In the genomic region with DNA sequence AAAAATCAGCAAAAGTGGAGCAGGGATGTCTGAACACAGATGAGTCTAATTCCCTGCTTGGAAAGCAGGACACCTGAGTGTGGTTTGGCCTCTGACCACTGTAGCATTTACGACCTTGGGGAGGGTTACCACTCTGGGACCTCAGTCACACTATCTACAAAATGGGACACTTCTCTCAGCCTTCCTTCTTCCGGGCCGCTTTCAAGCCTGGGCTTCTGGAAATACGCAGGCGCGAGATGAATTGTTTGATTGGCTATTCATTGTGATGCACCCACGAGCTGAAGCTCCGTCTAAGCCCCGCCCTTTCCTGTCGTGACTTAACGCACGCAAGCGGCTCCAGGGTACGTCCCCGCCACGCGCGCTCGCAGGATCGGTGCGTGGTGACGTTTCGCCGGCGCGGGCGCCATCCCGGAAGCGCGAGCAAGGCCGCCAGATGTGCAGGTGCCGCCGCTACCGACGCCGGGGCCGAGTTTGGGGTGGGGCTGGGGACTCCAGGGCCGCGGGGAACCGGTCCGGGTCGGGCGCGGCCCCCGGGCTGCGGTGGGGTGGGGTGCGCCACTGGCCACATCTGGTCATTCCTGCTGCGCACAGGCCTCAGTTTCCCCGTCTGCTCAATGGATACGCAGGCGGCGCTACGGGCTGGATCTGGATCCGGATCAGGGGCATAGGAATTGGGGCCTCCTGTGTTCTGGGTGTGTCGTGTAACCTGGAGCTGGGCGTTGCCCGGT, we compare ENCODE assay signal across 8 cellular contexts. TPM values are rescaled to one million over a fixed set of nuclear protein-coding genes. Genes with fewer than 3 reads are reported as not detected.
DNase-seq lines count a peak whose midpoint lies in the region; ATAC-seq, FAIRE-seq and TF ChIP-seq lines count a peak whose summit lies in the region.

A gene with protein sequence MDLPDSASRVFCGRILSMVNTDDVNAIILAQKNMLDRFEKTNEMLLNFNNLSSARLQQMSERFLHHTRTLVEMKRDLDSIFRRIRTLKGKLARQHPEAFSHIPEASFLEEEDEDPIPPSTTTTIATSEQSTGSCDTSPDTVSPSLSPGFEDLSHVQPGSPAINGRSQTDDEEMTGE (plus strand): TSS at position 397 of the 728 bp plus-strand sequence. CDS start 4,187 bp downstream, outside the sequence.

- H3K9me3 ChIP-seq in adrenal gland (replicated peaks in 1 of 3) (no peaks in the 10 kb centered on the region), heart right ventricle (no peaks in the 10 kb centered on the region), upper lobe of left lung (no peaks in the 10 kb centered on the region)

- H3K4me3 ChIP-seq in adrenal gland (peak within 1 kb of the TSS; percentile 46 to 87 (median 66)), heart right ventricle (peak within 1 kb of the TSS; percentile 71 to 96 (median 87)), upper lobe of left lung (peak within 1 kb of the TSS; percentile 78 to 92 (median 86))

- peaks cover 6 to 12% of the 10 kb centered on the region in 2 donors for H3K4me1 ChIP-seq in adrenal gland (replicated peaks in 1 of 2)
- peaks cover 4 to 45% (median 28%) of the 10 kb centered on the region in 9 donors for H3K4me1 ChIP-seq in heart right ventricle
- peaks cover 9 to 21% (median 12%) of the 10 kb centered on the region in 4 donors for H3K4me1 ChIP-seq in upper lobe of left lung

- ATAC-seq in HG02840 (IDR thresholded peaks at IDR 0.05; ENCODE audit: low FRiP score, unreplicated experiment), result peak; percentile 96
- ATAC-seq in heart right ventricle, result peak; percentile 96 to 99 (median 98)
- ATAC-seq in upper lobe of left lung (ENCODE audit: low FRiP score in 2 of 2), result peak; percentile 98 to 99

- H3K36me3 ChIP-seq in adrenal gland (replicated peaks in 1 of 2) (no peaks in the 10 kb centered on the region), heart right ventricle (peaks cover 0 to 18% (median 0%) of the 10 kb centered on the region in 9 donors), upper lobe of left lung (peaks cover 0 to 10% (median 2%) of the 10 kb centered on the region in 4 donors)

- peak; percentile 98 for DNase-seq in GM12891 (ENCODE audit: insufficient read length, low spot score)
- peak; percentile 99 for DNase-seq in NCI-H146 (lab: John Stamatoyannopoulos, UW)
- peak; percentile 96 to 100 (median 98) for DNase-seq in T-helper 1 cell
- DNase-seq in adrenal gland, result peak; percentile 97 to 100 (median 98)
- peak; percentile 96 to 99 for DNase-seq in heart right ventricle
- DNase-seq in posterior cingulate gyrus, result peak; percentile 94 to 99 (median 97)
- DNase-seq in upper lobe of left lung, result peak; percentile 99

- peak; percentile 94 for TF ChIP-seq POLR2A in GM12891 (IDR thresholded peaks at IDR 0.05; ENCODE audit: low read depth, low read length)
- peak; percentile 76 to 77 for TF ChIP-seq POLR2A in adrenal gland (IDR thresholded peaks at IDR 0.05)
- TF ChIP-seq POLR2A in upper lobe of left lung (IDR thresholded peaks at IDR 0.05), result peak in 1 of 4 donors; percentile 89

- H3K27me3 ChIP-seq in adrenal gland, result no peaks in the 10 kb centered on the region
- no peaks in the 10 kb centered on the region for H3K27me3 ChIP-seq in heart right ventricle
- H3K27me3 ChIP-seq in upper lobe of left lung, result no peaks in the 10 kb centered on the region

- peak within 1 kb of the TSS; percentile 73 to 98 (median 89) for H3K27ac ChIP-seq in adrenal gland
- H3K27ac ChIP-seq in heart right ventricle, result peak within 1 kb of the TSS; percentile 66 to 98 (median 95)
- peak within 1 kb of the TSS; percentile 91 to 98 (median 96) for H3K27ac ChIP-seq in upper lobe of left lung

- peak; percentile 100 for FAIRE-seq in GM12891 (lab: Jason Lieb, UNC)

- TF ChIP-seq EP300 in upper lobe of left lung (IDR thresholded peaks at IDR 0.05), result peak in 2 of 4 donors; percentile 53 to 82

- WGBS in adrenal gland, 4 donors, result 0 to 2% (median 0%) methylated on average over 4 to 57 of the region's 57 CpGs
- WGBS in heart right ventricle, 2 donors, result 0 to 1% methylated on average over 57 of the region's 57 CpGs
- WGBS in upper lobe of left lung, 2 donors, result 0 to 2% methylated on average over 10 to 45 of the region's 57 CpGs

- intact Hi-C loops in adrenal gland (cut with DNase I) (no loop called here), heart right ventricle (cut with DNase I) (loop anchor here in 4 of 10 donors (1.0 to 5.0 kb wide), 4 partner anchors 14 to 80 kb away; a partner anchor contains a TSS), posterior cingulate gyrus (cut with DNase I) (loop anchor here (1.0 kb wide), 2 partner anchors 14 to 35 kb away; a partner anchor contains a TSS)

- TF ChIP-seq CTCF in adrenal gland (IDR thresholded peaks at IDR 0.05), result no peak
- no peak for TF ChIP-seq CTCF in heart right ventricle (IDR thresholded peaks at IDR 0.05)
- peak in 1 of 6 experiments; percentile 4 for TF ChIP-seq CTCF in upper lobe of left lung (IDR thresholded peaks at IDR 0.05)

TF ChIP-seq in GM12891, 5 proteins besides CTCF, POLR2A, EP300 and RAD21:
- TF ChIP-seq TAF1 (IDR thresholded peaks at IDR 0.05; ENCODE audit: low read depth, low read length), result peak; percentile 85
- no peak for TF ChIP-seq SPI1 (IDR thresholded peaks at IDR 0.05; ENCODE audit: low read depth, low read length)
- TF ChIP-seq POLR2AphosphoS5 (IDR thresholded peaks at IDR 0.05; ENCODE audit: low read depth, low read length), result peak; percentile 97
- TF ChIP-seq POU2F2 (IDR thresholded peaks at IDR 0.05; ENCODE audit: low read depth, low read length), result peak; percentile 33; the same call in 1 of the 2 replicates
- TF ChIP-seq PAX5 (IDR thresholded peaks at IDR 0.05; ENCODE audit: insufficient read depth, low read length, severe bottlenecking), result no peak

RNA-seq across cellular contexts. Expression of the gene that starts here (rescaled TPM):
- polyA plus RNA-seq in GM12891 (2012; ENCODE audit: low read depth, missing spikeins), result 127 TPM
- total RNA-seq in adrenal gland, result 100 to 1,000 TPM in 3 of 8 donors, 10 to 100 TPM in 5; 72.4 to 165 (median 87.5) TPM
- polyA plus RNA-seq in adrenal gland, result 100 to 1,000 TPM in 1 of 3 donors, 10 to 100 TPM in 2; 74.2 to 120 (median 79.4) TPM
- 10 to 100 TPM; 35.6 to 63.9 (median 45.6) TPM for total RNA-seq in heart right ventricle
- polyA plus RNA-seq in heart right ventricle, result 10 to 100 TPM; 41.2 to 88.6 TPM
- 100 to 1,000 TPM in 3 of 6 donors, 10 to 100 TPM in 3; 69.6 to 333 (median 103) TPM for total RNA-seq in upper lobe of left lung

Comparison
In these comparisons a context has a peak if more than half of its experiments do, and no peak if none do; other contexts are left out.
1. Peak in every context shown above with its lines: DNase-seq, ATAC-seq, H3K4me3 ChIP-seq and H3K27ac ChIP-seq.